In the genomic region with DNA sequence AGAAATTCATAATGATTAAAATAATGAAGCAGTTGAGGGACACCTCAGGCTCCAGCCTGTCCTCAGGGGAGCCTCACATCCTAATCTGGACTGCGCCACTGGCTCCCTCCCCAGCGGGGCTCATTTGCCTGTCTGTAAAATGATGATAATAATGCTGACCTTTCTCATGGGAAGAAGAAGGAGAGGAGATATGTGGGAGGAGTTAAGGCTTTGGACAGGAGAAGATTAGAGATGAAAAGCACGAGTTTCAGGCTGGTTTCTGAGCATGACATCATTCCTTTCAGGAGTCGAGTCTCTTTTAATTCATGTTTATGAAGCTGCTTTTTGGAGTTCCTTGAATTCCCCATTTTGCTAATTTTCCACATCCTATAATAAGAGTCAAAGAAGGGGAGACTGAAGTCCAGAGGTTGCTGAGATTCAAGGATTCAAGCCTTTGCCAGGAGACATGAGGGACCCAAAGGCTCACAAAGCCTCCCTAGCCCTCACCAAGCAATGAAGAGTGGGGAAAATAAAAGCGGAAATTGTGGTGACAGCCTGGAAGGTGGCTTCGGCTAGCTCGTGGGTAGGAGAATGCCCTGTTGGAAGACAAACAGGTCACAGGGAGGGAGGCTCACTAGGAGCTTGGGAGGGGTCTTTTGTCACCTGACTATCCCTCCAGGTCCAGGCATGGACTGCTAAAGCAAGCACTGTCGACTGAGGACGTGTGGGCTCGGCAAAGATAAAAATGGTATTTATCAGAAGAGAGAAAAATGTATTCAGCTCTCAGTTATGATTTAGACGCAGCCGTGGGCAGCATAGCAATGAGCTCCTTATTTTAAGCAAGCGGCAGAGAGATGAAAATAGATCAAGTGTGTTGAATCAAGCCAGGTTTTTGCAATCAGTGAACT, we compare ENCODE assay signal across 1 cellular context.
TF ChIP-seq lines count a peak whose summit lies in the region.

No MANE protein-coding gene starts in this region.

TF ChIP-seq in K562, 482 proteins besides CTCF, POLR2A, EP300 and RAD21 (continued from another document and continues in another):
- TF ChIP-seq CHD1 (IDR thresholded peaks at IDR 0.05; ENCODE audit: low read length): peak; percentile 46
- TF ChIP-seq ZNF165 (CRISPR knock-in tag; IDR thresholded peaks at IDR 0.05; ENCODE audit: borderline replicate concordance): no peak
- TF ChIP-seq TARDBP (IDR thresholded peaks at IDR 0.05): peak; percentile 67; the same call in 1 of the 2 replicates
- no peak for TF ChIP-seq EZH2 (IDR thresholded peaks at IDR 0.05; ENCODE audit: borderline replicate concordance, low read depth, low read length)
- TF ChIP-seq DPF2 (IDR thresholded peaks at IDR 0.05): peak; percentile 94
- TF ChIP-seq ZBTB7A (IDR thresholded peaks at IDR 0.05; ENCODE audit: borderline replicate concordance, control insufficient read depth, low read depth, low read length): 0 out of 2 replicates have a peak, but pooled peaks have one; percentile 24
- peak; percentile 46 to 67; a peak in 2 of 4 replicates for TF ChIP-seq NRF1 (conservative IDR thresholded peaks at IDR 0.05 in 1 of 2, IDR thresholded peaks at IDR 0.05 in 1 of 2)
- peak; percentile 87 for TF ChIP-seq BHLHE40 (IDR thresholded peaks at IDR 0.05; ENCODE audit: low read length)
- 0 out of 2 replicates have a peak, but pooled peaks have one; percentile 31 for TF ChIP-seq NFATC3 (IDR thresholded peaks at IDR 0.05)
- TF ChIP-seq, protein P1, sequence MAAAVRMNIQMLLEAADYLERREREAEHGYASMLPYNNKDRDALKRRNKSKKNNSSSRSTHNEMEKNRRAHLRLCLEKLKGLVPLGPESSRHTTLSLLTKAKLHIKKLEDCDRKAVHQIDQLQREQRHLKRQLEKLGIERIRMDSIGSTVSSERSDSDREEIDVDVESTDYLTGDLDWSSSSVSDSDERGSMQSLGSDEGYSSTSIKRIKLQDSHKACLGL (CRISPR knock-in tag; IDR thresholded peaks at IDR 0.05; ENCODE audit: borderline replicate concordance, poor library complexity, severe bottlenecking): peak; percentile 22
- TF ChIP-seq TBL1XR1 (IDR thresholded peaks at IDR 0.05; ENCODE audit: low read length in 2 of 2): peak in 1 of 2 experiments; percentile 91; a peak in 2 of 4 replicates
- TF ChIP-seq, protein P2, sequence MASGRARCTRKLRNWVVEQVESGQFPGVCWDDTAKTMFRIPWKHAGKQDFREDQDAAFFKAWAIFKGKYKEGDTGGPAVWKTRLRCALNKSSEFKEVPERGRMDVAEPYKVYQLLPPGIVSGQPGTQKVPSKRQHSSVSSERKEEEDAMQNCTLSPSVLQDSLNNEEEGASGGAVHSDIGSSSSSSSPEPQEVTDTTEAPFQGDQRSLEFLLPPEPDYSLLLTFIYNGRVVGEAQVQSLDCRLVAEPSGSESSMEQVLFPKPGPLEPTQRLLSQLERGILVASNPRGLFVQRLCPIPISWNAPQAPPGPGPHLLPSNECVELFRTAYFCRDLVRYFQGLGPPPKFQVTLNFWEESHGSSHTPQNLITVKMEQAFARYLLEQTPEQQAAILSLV (tag; IDR thresholded peaks at IDR 0.05): 0 out of 2 replicates have a peak, but pooled peaks have one; percentile 16
- no peak for TF ChIP-seq PRMT5 (CRISPR knock-in tag; IDR thresholded peaks at IDR 0.05)
- no peak for TF ChIP-seq U2AF2 (optimal IDR thresholded peaks at IDR 0.05; ENCODE audit: low read depth, low read length)
- peak; percentile 96 for TF ChIP-seq MYC (IDR thresholded peaks at IDR 0.05; ENCODE audit: low read depth, low read length)
- TF ChIP-seq MYC (CRISPR knock-in tag; IDR thresholded peaks at IDR 0.05; ENCODE audit: borderline replicate concordance, low read depth): no peak
- no peak for TF ChIP-seq ZKSCAN3 (CRISPR knock-in tag; IDR thresholded peaks at IDR 0.05)
- TF ChIP-seq ATF7 (IDR thresholded peaks at IDR 0.05): peak; percentile 99
- peak in 1 of 2 experiments; percentile 12; a peak in 1 of 4 replicates for TF ChIP-seq NONO (IDR thresholded peaks at IDR 0.05; ENCODE audit: low read depth in 2 of 2, low read length in 1 of 2)
- no peak for TF ChIP-seq STAG1 (CRISPR knock-in tag; IDR thresholded peaks at IDR 0.05; ENCODE audit: borderline replicate concordance)
- TF ChIP-seq HSF4 (CRISPR knock-in tag; IDR thresholded peaks at IDR 0.05; ENCODE audit: borderline replicate concordance): no peak
- 0 out of 2 replicates have a peak, but pooled peaks have one; percentile 9 for TF ChIP-seq BCOR (IDR thresholded peaks at IDR 0.05)
- TF ChIP-seq, protein P3, sequence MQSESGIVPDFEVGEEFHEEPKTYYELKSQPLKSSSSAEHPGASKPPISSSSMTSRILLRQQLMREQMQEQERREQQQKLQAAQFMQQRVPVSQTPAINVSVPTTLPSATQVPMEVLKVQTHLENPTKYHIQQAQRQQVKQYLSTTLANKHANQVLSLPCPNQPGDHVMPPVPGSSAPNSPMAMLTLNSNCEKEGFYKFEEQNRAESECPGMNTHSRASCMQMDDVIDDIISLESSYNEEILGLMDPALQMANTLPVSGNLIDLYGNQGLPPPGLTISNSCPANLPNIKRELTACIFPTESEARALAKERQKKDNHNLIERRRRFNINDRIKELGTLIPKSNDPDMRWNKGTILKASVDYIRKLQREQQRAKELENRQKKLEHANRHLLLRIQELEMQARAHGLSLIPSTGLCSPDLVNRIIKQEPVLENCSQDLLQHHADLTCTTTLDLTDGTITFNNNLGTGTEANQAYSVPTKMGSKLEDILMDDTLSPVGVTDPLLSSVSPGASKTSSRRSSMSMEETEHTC (IDR thresholded peaks at IDR 0.05): peak; percentile 74; the same call in 1 of the 2 replicates
- TF ChIP-seq, protein P4, sequence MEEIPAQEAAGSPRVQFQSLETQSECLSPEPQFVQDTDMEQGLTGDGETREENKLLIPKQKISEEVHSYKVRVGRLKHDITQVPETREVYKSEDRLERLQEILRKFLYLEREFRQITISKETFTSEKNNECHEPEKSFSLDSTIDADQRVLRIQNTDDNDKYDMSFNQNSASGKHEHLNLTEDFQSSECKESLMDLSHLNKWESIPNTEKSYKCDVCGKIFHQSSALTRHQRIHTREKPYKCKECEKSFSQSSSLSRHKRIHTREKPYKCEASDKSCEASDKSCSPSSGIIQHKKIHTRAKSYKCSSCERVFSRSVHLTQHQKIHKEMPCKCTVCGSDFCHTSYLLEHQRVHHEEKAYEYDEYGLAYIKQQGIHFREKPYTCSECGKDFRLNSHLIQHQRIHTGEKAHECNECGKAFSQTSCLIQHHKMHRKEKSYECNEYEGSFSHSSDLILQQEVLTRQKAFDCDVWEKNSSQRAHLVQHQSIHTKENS (CRISPR knock-in tag; IDR thresholded peaks at IDR 0.05): no peak
- TF ChIP-seq KAT7 (CRISPR knock-in tag; IDR thresholded peaks at IDR 0.05; ENCODE audit: borderline replicate concordance): peak; percentile 81; the same call in 1 of the 2 replicates
- peak; percentile 97 for TF ChIP-seq CTBP1 (IDR thresholded peaks at IDR 0.05; ENCODE audit: borderline replicate concordance)
- TF ChIP-seq LARP7 (IDR thresholded peaks at IDR 0.05): no peak
- TF ChIP-seq FOSL1 (tag; conservative IDR thresholded peaks at IDR 0.05): peak; percentile 57
- peak; percentile 94 for TF ChIP-seq SMARCA4 (IDR thresholded peaks at IDR 0.05)
- TF ChIP-seq SMAD2 (IDR thresholded peaks at IDR 0.05; ENCODE audit: low read depth, low read length): no peak
- TF ChIP-seq MTA3 (IDR thresholded peaks at IDR 0.05; ENCODE audit: borderline replicate concordance): peak; percentile 63
- peak; percentile 78; the same call in 1 of the 2 replicates for TF ChIP-seq PML (IDR thresholded peaks at IDR 0.05; ENCODE audit: low read length)
- TF ChIP-seq, protein P5, sequence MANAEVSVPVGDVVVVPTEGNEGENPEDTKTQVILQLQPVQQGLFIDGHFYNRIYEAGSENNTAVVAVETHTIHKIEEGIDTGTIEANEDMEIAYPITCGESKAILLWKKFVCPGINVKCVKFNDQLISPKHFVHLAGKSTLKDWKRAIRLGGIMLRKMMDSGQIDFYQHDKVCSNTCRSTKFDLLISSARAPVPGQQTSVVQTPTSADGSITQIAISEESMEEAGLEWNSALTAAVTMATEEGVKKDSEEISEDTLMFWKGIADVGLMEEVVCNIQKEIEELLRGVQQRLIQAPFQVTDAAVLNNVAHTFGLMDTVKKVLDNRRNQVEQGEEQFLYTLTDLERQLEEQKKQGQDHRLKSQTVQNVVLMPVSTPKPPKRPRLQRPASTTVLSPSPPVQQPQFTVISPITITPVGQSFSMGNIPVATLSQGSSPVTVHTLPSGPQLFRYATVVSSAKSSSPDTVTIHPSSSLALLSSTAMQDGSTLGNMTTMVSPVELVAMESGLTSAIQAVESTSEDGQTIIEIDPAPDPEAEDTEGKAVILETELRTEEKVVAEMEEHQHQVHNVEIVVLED (CRISPR knock-in tag; IDR thresholded peaks at IDR 0.05): peak; percentile 40; the same call in 1 of the 2 replicates
- peak; percentile 64; the same call in 1 of the 2 replicates for TF ChIP-seq FOXJ2 (tag; IDR thresholded peaks at IDR 0.05)
- peak; percentile 89 for TF ChIP-seq LEF1 (IDR thresholded peaks at IDR 0.05)
- TF ChIP-seq CBFA2T3 (IDR thresholded peaks at IDR 0.05): peak; percentile 97
- peak; percentile 55 for TF ChIP-seq POLR2B (IDR thresholded peaks at IDR 0.05; ENCODE audit: low read depth, partially characterized antibody)
- TF ChIP-seq, protein P6, sequence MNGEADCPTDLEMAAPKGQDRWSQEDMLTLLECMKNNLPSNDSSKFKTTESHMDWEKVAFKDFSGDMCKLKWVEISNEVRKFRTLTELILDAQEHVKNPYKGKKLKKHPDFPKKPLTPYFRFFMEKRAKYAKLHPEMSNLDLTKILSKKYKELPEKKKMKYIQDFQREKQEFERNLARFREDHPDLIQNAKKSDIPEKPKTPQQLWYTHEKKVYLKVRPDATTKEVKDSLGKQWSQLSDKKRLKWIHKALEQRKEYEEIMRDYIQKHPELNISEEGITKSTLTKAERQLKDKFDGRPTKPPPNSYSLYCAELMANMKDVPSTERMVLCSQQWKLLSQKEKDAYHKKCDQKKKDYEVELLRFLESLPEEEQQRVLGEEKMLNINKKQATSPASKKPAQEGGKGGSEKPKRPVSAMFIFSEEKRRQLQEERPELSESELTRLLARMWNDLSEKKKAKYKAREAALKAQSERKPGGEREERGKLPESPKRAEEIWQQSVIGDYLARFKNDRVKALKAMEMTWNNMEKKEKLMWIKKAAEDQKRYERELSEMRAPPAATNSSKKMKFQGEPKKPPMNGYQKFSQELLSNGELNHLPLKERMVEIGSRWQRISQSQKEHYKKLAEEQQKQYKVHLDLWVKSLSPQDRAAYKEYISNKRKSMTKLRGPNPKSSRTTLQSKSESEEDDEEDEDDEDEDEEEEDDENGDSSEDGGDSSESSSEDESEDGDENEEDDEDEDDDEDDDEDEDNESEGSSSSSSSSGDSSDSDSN (IDR thresholded peaks at IDR 0.05; ENCODE audit: borderline replicate concordance in 1 of 2, low read depth in 2 of 2, low read length in 2 of 2): peak in 1 of 2 experiments; percentile 85; a peak in 1 of 4 replicates
- no peak for TF ChIP-seq HMG20A (CRISPR knock-in tag; conservative IDR thresholded peaks at IDR 0.05)
- peak; percentile 61; the same call in 1 of the 2 replicates for TF ChIP-seq GATAD2A (IDR thresholded peaks at IDR 0.05)
- peak; percentile 13; the same call in 1 of the 2 replicates for TF ChIP-seq GTF2A2 (tag; IDR thresholded peaks at IDR 0.05)
- TF ChIP-seq MYNN (IDR thresholded peaks at IDR 0.05): 0 out of 2 replicates have a peak, but pooled peaks have one; percentile 40
- no peak for TF ChIP-seq MYNN (CRISPR knock-in tag; IDR thresholded peaks at IDR 0.05)
- 0 out of 2 replicates have a peak, but pooled peaks have one; percentile 38 for TF ChIP-seq KLF1 (tag; IDR thresholded peaks at IDR 0.05)
- TF ChIP-seq GABPA (tag; conservative IDR thresholded peaks at IDR 0.05; ENCODE audit: low read depth): peak; percentile 80
- TF ChIP-seq, protein P7, sequence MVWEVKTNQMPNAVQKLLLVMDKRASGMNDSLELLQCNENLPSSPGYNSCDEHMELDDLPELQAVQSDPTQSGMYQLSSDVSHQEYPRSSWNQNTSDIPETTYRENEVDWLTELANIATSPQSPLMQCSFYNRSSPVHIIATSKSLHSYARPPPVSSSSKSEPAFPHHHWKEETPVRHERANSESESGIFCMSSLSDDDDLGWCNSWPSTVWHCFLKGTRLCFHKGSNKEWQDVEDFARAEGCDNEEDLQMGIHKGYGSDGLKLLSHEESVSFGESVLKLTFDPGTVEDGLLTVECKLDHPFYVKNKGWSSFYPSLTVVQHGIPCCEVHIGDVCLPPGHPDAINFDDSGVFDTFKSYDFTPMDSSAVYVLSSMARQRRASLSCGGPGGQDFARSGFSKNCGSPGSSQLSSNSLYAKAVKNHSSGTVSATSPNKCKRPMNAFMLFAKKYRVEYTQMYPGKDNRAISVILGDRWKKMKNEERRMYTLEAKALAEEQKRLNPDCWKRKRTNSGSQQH (CRISPR knock-in tag; IDR thresholded peaks at IDR 0.05): peak; percentile 77
- peak; percentile 43; the same call in 1 of the 2 replicates for TF ChIP-seq ZNF263 (CRISPR knock-in tag; IDR thresholded peaks at IDR 0.05; ENCODE audit: borderline replicate concordance)
- TF ChIP-seq E2F3 (CRISPR knock-in tag; IDR thresholded peaks at IDR 0.05): peak; percentile 30; the same call in 1 of the 2 replicates
- peak; percentile 57 for TF ChIP-seq NFE2 (IDR thresholded peaks at IDR 0.05; ENCODE audit: low read depth)
- TF ChIP-seq MTA1 (IDR thresholded peaks at IDR 0.05; ENCODE audit: borderline replicate concordance): no peak; the same call in none of the 2 replicates
- TF ChIP-seq HNRNPH1 (optimal IDR thresholded peaks at IDR 0.05; ENCODE audit: low read depth, low read length): no peak
- TF ChIP-seq HDAC8 (tag; IDR thresholded peaks at IDR 0.05): 0 out of 2 replicates have a peak, but pooled peaks have one; percentile 73
- TF ChIP-seq NFE2L1 (tag; IDR thresholded peaks at IDR 0.05; ENCODE audit: borderline replicate concordance, low read depth): no peak
- TF ChIP-seq RBBP5 (IDR thresholded peaks at IDR 0.05; ENCODE audit: borderline replicate concordance, insufficient read depth, low read length, poor library complexity, severe bottlenecking): peak; percentile 13
- TF ChIP-seq, protein P8, sequence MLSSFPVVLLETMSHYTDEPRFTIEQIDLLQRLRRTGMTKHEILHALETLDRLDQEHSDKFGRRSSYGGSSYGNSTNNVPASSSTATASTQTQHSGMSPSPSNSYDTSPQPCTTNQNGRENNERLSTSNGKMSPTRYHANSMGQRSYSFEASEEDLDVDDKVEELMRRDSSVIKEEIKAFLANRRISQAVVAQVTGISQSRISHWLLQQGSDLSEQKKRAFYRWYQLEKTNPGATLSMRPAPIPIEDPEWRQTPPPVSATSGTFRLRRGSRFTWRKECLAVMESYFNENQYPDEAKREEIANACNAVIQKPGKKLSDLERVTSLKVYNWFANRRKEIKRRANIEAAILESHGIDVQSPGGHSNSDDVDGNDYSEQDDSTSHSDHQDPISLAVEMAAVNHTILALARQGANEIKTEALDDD (IDR thresholded peaks at IDR 0.05): peak; percentile 54
- TF ChIP-seq JUND (IDR thresholded peaks at IDR 0.05; ENCODE audit: borderline replicate concordance, low read depth, low read length): peak; percentile 94
- peak; percentile 97 for TF ChIP-seq JUND (tag; IDR thresholded peaks at IDR 0.05; ENCODE audit: borderline replicate concordance, low read depth, low read length)
- no peak for TF ChIP-seq BMI1 (IDR thresholded peaks at IDR 0.05; ENCODE audit: low read length)
- TF ChIP-seq ZKSCAN8 (CRISPR knock-in tag; IDR thresholded peaks at IDR 0.05): peak; percentile 74; the same call in 1 of the 2 replicates
- peak; percentile 10 for TF ChIP-seq KDM5B (IDR thresholded peaks at IDR 0.05; ENCODE audit: insufficient replicate concordance, low read depth, low read length)
- TF ChIP-seq NCOA1 (IDR thresholded peaks at IDR 0.05; ENCODE audit: low read depth): peak; percentile 51; the same call in 1 of the 2 replicates
- peak; percentile 83 for TF ChIP-seq SOX6 (IDR thresholded peaks at IDR 0.05)
- 0 out of 2 replicates have a peak, but pooled peaks have one; percentile 4 for TF ChIP-seq ZNF41 (CRISPR knock-in tag; conservative IDR thresholded peaks at IDR 0.05)
